In genomic region chr6:33105386-33105785, GRCh38 we compare ENCODE assay signal across 30 cellular contexts.
"Had no signal": no experiment of that assay in that cellular context is flagged by ENCODE, and none has a peak within 500 bp of the region (broad histone marks: within the 10 kb centered on the region; RNA-seq: fewer than 3 reads in every experiment).

No MANE protein-coding gene starts in this region.

- H3K27ac Mint-ChIP-seq: naive thymus-derived CD4-positive, alpha-beta T cell; natural killer cell; nephron; neural progenitor cell; progenitor cell of endocrine pancreas; stimulated activated memory B cell treated with anti-CD40 and anti-IgM and Interleukin-4, amounts not matched to agents 10 μg/mL and 1 μg/mL and 100 μg/mL, for 72 hours; stimulated activated naive CD8-positive, alpha-beta T cell treated with anti-CD3 and anti-CD28 coated beads, Interleukin-15, amount 100 ng/mL, for 72 hours; type B pancreatic cell had no signal

- H3K36me3 Mint-ChIP-seq: neural progenitor cell, type B pancreatic cell had no signal

- H3K36me3 ChIP-seq: neural progenitor cell, ovary, right lobe of liver, sigmoid colon, suprapubic skin, tibial artery, transverse colon, upper lobe of right lung, uterus had no signal

- H3K27ac ChIP-seq: neural progenitor cell, ovary, parathyroid adenoma, psoas muscle, right lobe of liver, sigmoid colon, suprapubic skin, testis, tibial artery, upper lobe of right lung, uterus had no signal

- ATAC-seq: naive thymus-derived CD4-positive, alpha-beta T cell; natural killer cell; psoas muscle; right cardiac atrium; right lobe of liver; stimulated activated memory B cell treated with anti-CD40 and anti-IgM and Interleukin-4, amounts not matched to agents 10 μg/mL and 1 μg/mL and 100 μg/mL, for 72 hours; stimulated activated naive CD8-positive, alpha-beta T cell treated with anti-CD3 and anti-CD28 coated beads, Interleukin-15, amount 100 ng/mL, for 72 hours; upper lobe of right lung had no signal

- H3K4me3 ChIP-seq: neural progenitor cell, ovary, psoas muscle, right lobe of liver, sigmoid colon, suprapubic skin, testis, tibial artery, transverse colon, upper lobe of right lung, uterus had no signal

- H3K4me3 Mint-ChIP-seq: naive thymus-derived CD4-positive, alpha-beta T cell; natural killer cell; nephron; neural progenitor cell; stimulated activated memory B cell treated with anti-CD40 and anti-IgM and Interleukin-4, amounts not matched to agents 10 μg/mL and 1 μg/mL and 100 μg/mL, for 72 hours; stimulated activated naive CD8-positive, alpha-beta T cell treated with anti-CD3 and anti-CD28 coated beads, Interleukin-15, amount 100 ng/mL, for 72 hours; type B pancreatic cell had no signal

- DNase-seq: naive thymus-derived CD4-positive, alpha-beta T cell; natural killer cell; occipital lobe; ovary; posterior cingulate gyrus; psoas muscle; right cardiac atrium; right lobe of liver; sigmoid colon; small intestine; stimulated activated CD4-positive, alpha-beta T cell treated with anti-CD3 and anti-CD28 coated beads, Interleukin-15, amount 100 ng/mL, for 24 hours; stimulated activated CD4-positive, alpha-beta T cell treated with anti-CD3 and anti-CD28 coated beads, Interleukin-2, amount 100 ng/mL, for 24 hours; stimulated activated CD4-positive, alpha-beta T cell treated with anti-CD3 and anti-CD28 coated beads, Interleukin-2, amount 100 ng/mL, for 48 hours; stimulated activated CD4-positive, alpha-beta T cell treated with anti-CD3 and anti-CD28 coated beads, Interleukin-4, amount 100 ng/mL, for 4 hours; stimulated activated CD8-positive, alpha-beta memory T cell treated with anti-CD3 and anti-CD28 coated beads, Interleukin-4, amount 100 ng/mL, for 48 hours; stimulated activated naive CD4-positive, alpha-beta T cell; stimulated activated naive CD8-positive, alpha-beta T cell treated with anti-CD3 and anti-CD28 coated beads, Interleukin-15, amount 100 ng/mL, for 72 hours; substantia nigra; testis; tibial artery; transverse colon; upper lobe of right lung; uterus had no signal

- H3K4me1 ChIP-seq: neural progenitor cell, parathyroid adenoma, psoas muscle, right lobe of liver, sigmoid colon, suprapubic skin, testis, tibial artery, transverse colon, upper lobe of right lung, uterus had no signal

- H3K9me3 ChIP-seq: right lobe of liver, testis had no signal

- H3K4me1 Mint-ChIP-seq: natural killer cell; nephron; neural progenitor cell; stimulated activated naive CD8-positive, alpha-beta T cell treated with anti-CD3 and anti-CD28 coated beads, Interleukin-15, amount 100 ng/mL, for 72 hours had no signal
